8 cellular contexts compared by ENCODE assay signal in the genomic region with DNA sequence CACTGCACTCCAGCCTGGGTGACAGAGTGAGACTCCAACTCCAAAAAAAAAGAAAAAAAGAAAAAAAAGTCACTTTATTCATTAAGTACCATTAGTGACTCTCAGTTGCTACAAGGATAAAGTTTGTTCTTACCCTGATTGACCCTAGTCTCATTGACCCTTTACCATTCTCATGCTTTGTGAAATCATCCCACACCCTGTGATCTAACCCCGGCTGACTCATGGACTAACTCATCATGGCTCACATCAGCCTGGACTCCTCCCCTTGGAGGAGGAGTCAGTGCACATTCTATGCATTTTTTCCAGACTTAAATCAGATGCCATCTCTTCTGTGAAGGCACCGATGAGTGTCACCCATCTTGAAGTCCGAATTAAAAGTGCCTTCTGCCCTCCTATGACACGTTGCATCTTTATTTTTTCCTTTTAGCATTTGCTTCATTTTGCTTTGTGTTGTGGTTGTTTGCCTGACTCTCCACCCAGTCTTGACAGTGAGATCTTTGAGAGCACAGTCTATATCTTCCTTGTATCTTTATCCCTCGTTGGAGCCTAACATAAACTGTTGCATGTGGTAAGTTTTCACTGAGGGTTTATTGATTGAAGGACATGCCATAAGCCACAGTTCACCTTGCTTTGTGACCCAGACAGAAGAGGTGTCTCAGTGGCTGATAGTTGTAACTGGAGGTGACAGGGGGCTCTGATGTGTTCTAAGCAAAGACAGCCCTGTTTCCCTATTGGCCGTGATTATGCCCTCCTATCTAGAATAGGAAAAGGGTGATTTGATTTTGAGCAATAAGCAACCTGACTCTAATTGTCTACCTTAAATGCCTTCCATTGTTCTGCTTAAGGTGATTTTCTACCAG.
A peak's percentile ranks its signal among the peaks of the same experiment; 100 is the strongest.
DNase-seq lines count a peak whose midpoint lies in the region; ATAC-seq and TF ChIP-seq lines count a peak whose summit lies in the region.

No MANE protein-coding gene starts in this region.

- no peak for TF ChIP-seq CTCF in thyroid gland (IDR thresholded peaks at IDR 0.05)

- no peak for TF ChIP-seq POLR2A in thyroid gland (IDR thresholded peaks at IDR 0.05)

- H3K36me3 ChIP-seq in thyroid gland = no peaks in the 10 kb centered on the region

- H3K4me1 ChIP-seq in thyroid gland = no peaks in the 10 kb centered on the region

- no peak for DNase-seq in Right ventricle myocardium inferior (ENCODE audit: missing footprints)
- DNase-seq in Right ventricle myocardium superior = no peak
- DNase-seq in MV-4-11 (lab: John Stamatoyannopoulos, UW) = peak; percentile 88
- peak; percentile 44 for DNase-seq in activated T-cell treated with anti-CD3 and anti-CD28 coated beads for 48 hours (ENCODE audit: low read depth)
- DNase-seq in iPS DF 19.7 (ENCODE audit: low read depth, low spot score) = peak; percentile 23
- peak; percentile 28 to 49 for DNase-seq in stimulated activated CD4-positive, alpha-beta T cell treated with anti-CD3 and anti-CD28 coated beads, Interleukin-4, amount 100 ng/mL, for 48 hours (ENCODE audit: low read depth in 2 of 2)
- no peak for DNase-seq in C1 segment of cervical spinal cord (lab: John Stamatoyannopoulos, UW)
- no peak for DNase-seq in thyroid gland

- H3K27me3 ChIP-seq in thyroid gland = no peaks in the 10 kb centered on the region

- ATAC-seq in Right ventricle myocardium inferior = peak; percentile 27
- no peak for ATAC-seq in Right ventricle myocardium superior (ENCODE audit: poor library complexity)

- H3K4me3 ChIP-seq in thyroid gland (replicated peaks in 1 of 3) = no peak overlapping the region

- intact Hi-C loops in Right ventricle myocardium inferior (cut with DNase I) (no loop called here), Right ventricle myocardium superior (cut with DNase I) (no loop called here), thyroid gland (cut with DNase I) (no loop called here)

- no peak overlapping the region for H3K27ac ChIP-seq in thyroid gland

- 77 to 82% methylated on average over 6 of the region's 6 CpGs for WGBS in thyroid gland, 2 donors

- H3K9me3 ChIP-seq in thyroid gland = no peaks in the 10 kb centered on the region

Comparison
In these comparisons a context has a peak if more than half of its experiments do, and no peak if none do; other contexts are left out.
1. DNase-seq: peak in MV-4-11 (single experiment), activated T-cell treated with anti-CD3 and anti-CD28 coated beads for 48 hours (single experiment), iPS DF 19.7 (single experiment) and stimulated activated CD4-positive, alpha-beta T cell treated with anti-CD3 and anti-CD28 coated beads, Interleukin-4, amount 100 ng/mL, for 48 hours (2 of 2); none in Right ventricle myocardium inferior (single experiment), Right ventricle myocardium superior (single experiment), C1 segment of cervical spinal cord (0 of 14) and thyroid gland (0 of 2).